11 cellular contexts compared by ENCODE assay signal in the genomic region with DNA sequence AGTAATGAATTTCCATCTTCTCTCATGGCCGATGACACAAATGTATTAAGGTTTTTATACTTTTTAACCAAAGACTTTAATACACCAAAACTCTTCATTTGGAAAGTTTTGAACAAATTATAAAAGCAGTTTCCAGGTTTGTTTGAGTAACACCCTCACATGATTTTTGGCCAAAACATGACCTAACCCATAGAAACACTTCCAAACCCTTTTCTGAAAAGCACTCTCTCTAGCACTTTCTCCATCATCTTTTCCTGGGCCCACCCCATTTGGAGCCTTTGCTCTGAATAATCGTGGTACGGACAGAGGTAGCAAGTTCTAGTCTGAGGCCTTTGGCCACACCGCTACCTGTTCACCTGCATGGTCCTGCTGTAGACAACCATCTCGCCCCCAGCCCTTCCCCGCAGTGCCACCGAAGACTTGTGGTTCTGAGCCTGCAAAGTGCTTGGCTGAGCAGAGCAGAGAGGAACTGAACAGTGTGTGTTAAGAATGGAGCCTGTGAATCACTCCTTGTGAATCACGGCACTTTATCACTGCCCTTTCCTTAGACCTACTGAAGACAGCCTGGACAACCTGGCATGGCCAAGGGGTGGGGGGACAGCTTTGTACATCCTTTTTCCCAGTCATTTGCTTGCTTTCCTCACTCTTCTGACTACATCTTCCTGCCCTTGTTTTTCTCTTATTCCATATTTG.
A peak's percentile ranks its signal among the peaks of the same experiment; 100 is the strongest.
DNase-seq lines count a peak whose midpoint lies in the region; ATAC-seq lines count a peak whose summit lies in the region.
"Had no signal": no experiment of that assay in that cellular context is flagged by ENCODE, and none has a peak within 500 bp of the region (broad histone marks: within the 10 kb centered on the region; RNA-seq: fewer than 3 reads in every experiment).

No MANE protein-coding gene starts in this region.

- peaks cover 0 to 8% of the 10 kb centered on the region in 2 donors for H3K9me3 ChIP-seq in neuronal stem cell (replicated peaks in 1 of 2; ENCODE audit: control insufficient read depth in 2 of 2, insufficient read depth in 1 of 2, low read depth in 1 of 2, low read length in 2 of 2)
- H3K9me3 ChIP-seq: sigmoid colon had no signal

- DNase-seq in AG20443 (ENCODE audit: low spot score) = peak; percentile 77
- DNase-seq in M059J (ENCODE audit: low read depth) = peak; percentile 86
- peak; percentile 30 for DNase-seq in dermis blood vessel endothelial cell
- no peak for DNase-seq in neuronal stem cell (ENCODE audit: low spot score)
- DNase-seq in DMS 273 (lab: John Stamatoyannopoulos, UW; ENCODE audit: unreplicated experiment) = no peak
- DNase-seq: activated naive CD4-positive, alpha-beta T cell treated with anti-CD3 and anti-CD28 coated beads, Interleukin-2, amount 10 ng/mL, durations not matched to agents 7 days and 5 days; naive thymus-derived CD4-positive, alpha-beta T cell; NCI-H1092; sigmoid colon had no signal

- no peak overlapping the region for H2AFZ ChIP-seq in neuronal stem cell (ENCODE audit: low read length)

- peaks cover 0 to 2% (median 0%) of the 10 kb centered on the region in 3 experiments for H3K27me3 ChIP-seq in neuronal stem cell (ENCODE audit: control insufficient read depth in 3 of 3, insufficient read depth in 3 of 3, low read depth in 1 of 3, low read length in 3 of 3)
- H3K27me3 ChIP-seq: sigmoid colon had no signal

- H4K8ac ChIP-seq in neuronal stem cell (ENCODE audit: low read depth, low read length) = no peak overlapping the region

- H2BK120ac ChIP-seq in neuronal stem cell (ENCODE audit: low read depth, low read length) = no peak overlapping the region

- H3K14ac ChIP-seq in neuronal stem cell (ENCODE audit: low read length) = no peak overlapping the region

- H4K91ac ChIP-seq in neuronal stem cell (ENCODE audit: low read depth, low read length, poor library complexity) = peak overlapping the region; percentile 38

- no peak overlapping the region for H3K27ac ChIP-seq in neuronal stem cell (replicated peaks; ENCODE audit: low read length)

- no CpG with 5 or more reads among the region's 8 CpGs for WGBS in neuronal stem cell (ENCODE audit: extremely low coverage in 2 of 2, insufficient read length in 2 of 2, insufficient replicate concordance in 1 of 2), 2 donors

- H3K4me2 ChIP-seq in neuronal stem cell (ENCODE audit: insufficient read depth, low read length, poor library complexity, severe bottlenecking) = no peak overlapping the region

- H3K18ac ChIP-seq in neuronal stem cell (ENCODE audit: low read length) = peak overlapping the region; percentile 44

- no peak for ATAC-seq in GM19324 (IDR thresholded peaks at IDR 0.05; ENCODE audit: low FRiP score, unreplicated experiment)
- no peak for ATAC-seq in GM21576 (IDR thresholded peaks at IDR 0.05; ENCODE audit: unreplicated experiment)
- ATAC-seq: naive thymus-derived CD4-positive, alpha-beta T cell had no signal

- H2BK15ac ChIP-seq in neuronal stem cell (ENCODE audit: low read length) = no peak overlapping the region

- H3K4ac ChIP-seq in neuronal stem cell (ENCODE audit: low read length) = no peak overlapping the region

- H3K23ac ChIP-seq in neuronal stem cell (ENCODE audit: low read depth, low read length, poor library complexity) = no peak overlapping the region

- H3K79me1 ChIP-seq in neuronal stem cell (ENCODE audit: low read depth, low read length) = peaks cover 2% of the 10 kb centered on the region

- H3K9ac ChIP-seq in neuronal stem cell (ENCODE audit: low read depth, low read length, poor library complexity) = no peak overlapping the region

- no peak overlapping the region for H2BK5ac ChIP-seq in neuronal stem cell (ENCODE audit: low read length)

- no peak overlapping the region for H2BK12ac ChIP-seq in neuronal stem cell (ENCODE audit: low read length)

- no peak overlapping the region for H2AK5ac ChIP-seq in neuronal stem cell (ENCODE audit: low read depth, low read length)

- peaks cover 13 to 34% of the 10 kb centered on the region in 2 donors for H3K36me3 ChIP-seq in neuronal stem cell (replicated peaks in 1 of 2; ENCODE audit: control insufficient read depth in 2 of 2, insufficient read depth in 2 of 2, low read length in 2 of 2)

- H3K4me3 ChIP-seq in neuronal stem cell (ENCODE audit: low read length in 2 of 2) = no peak overlapping the region
- H3K4me3 ChIP-seq: sigmoid colon had no signal

- peaks cover 1 to 2% of the 10 kb centered on the region in 2 donors for H3K4me1 ChIP-seq in neuronal stem cell (ENCODE audit: control insufficient read depth in 2 of 2, insufficient read depth in 1 of 2, low read depth in 1 of 2, low read length in 2 of 2)

Comparison
In these comparisons a context has a peak if more than half of its experiments do, and no peak if none do; other contexts are left out.
1. DNase-seq: peak in AG20443 (single experiment), M059J (single experiment) and dermis blood vessel endothelial cell (single experiment); none in neuronal stem cell (single experiment) and DMS 273 (single experiment).